ENCODE assay signal across 8 cellular contexts in the genomic region with DNA sequence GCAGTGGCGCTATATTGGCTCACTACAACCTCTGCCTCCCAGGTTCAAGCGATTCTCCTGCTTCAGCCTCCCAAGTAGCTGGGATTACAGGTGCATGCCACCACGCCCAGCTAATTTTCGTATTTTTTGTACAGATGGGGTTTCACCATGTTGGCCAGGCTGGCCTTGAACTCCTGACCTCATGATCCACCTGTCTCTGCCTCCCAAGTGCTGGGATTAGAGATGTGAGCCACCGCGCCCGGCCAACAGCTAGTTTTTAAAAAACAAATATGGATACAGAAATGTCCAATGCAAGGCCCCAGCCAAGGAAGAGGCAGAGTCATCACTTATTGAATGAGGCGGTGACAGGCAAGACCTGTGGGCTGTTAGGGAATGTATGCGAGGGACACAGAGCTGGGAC. TPM values are rescaled to one million over a fixed set of nuclear protein-coding genes. Genes with fewer than 3 reads are reported as not detected.
"Had no signal": no experiment of that assay in that cellular context is flagged by ENCODE, and none has a peak within 500 bp of the region (broad histone marks: within the 10 kb centered on the region; RNA-seq: fewer than 3 reads in every experiment).

No MANE protein-coding gene starts in this region.

RNA-seq across cellular contexts. Expression of a gene that starts 17.3 kb away (rescaled TPM):
- total RNA-seq: LHCN-M2, MCF 10A, NCI-H460, PC-9, SJCRH30, SK-MEL-5 had no signal

RNA-seq across cellular contexts. Expression of a gene that starts 30.8 kb away (rescaled TPM):
- total RNA-seq: LHCN-M2, MCF 10A, NCI-H460, OCI-LY7, PC-9, RPMI7951, SJCRH30, SK-MEL-5 had no signal
